19 cellular contexts compared by ENCODE assay signal in genomic region chr1:219441884-219442283, GRCh38.
"Had no signal": no experiment of that assay in that cellular context is flagged by ENCODE, and none has a peak within 500 bp of the region (broad histone marks: within the 10 kb centered on the region; RNA-seq: fewer than 3 reads in every experiment).

No MANE protein-coding gene starts in this region.

- DNase-seq: activated CD4-positive, alpha-beta memory T cell treated with anti-CD3 and anti-CD28 coated beads for 36 hours; activated CD4-positive, alpha-beta T cell treated with anti-CD3 and anti-CD28 coated beads for 48 hours; activated gamma-delta T cell; activated naive CD4-positive, alpha-beta T cell treated with anti-CD3 and anti-CD28 coated beads, Interleukin-2, amount 50 U/mL, for 16 hours; activated naive CD8-positive, alpha-beta T cell treated with anti-CD3 and anti-CD28 coated beads, Interleukin-2, amount 50 U/mL, for 24 hours; cerebellar nuclear complex; cortex of kidney; kidney; left lung; natural killer cell; ovary; psoas muscle; right cardiac atrium; stimulated activated CD4-positive, alpha-beta T cell treated with anti-CD3 and anti-CD28 coated beads, Interleukin-1b, Interleukin-23, amount 100 ng/mL, for 48 hours; substantia nigra; T-helper 9 cell; thyroid gland; upper lobe of right lung had no signal

- ATAC-seq: left lung, natural killer cell, psoas muscle, right cardiac atrium, upper lobe of right lung had no signal

- H3K4me3 ChIP-seq: left lung, lung, ovary, psoas muscle, thyroid gland, upper lobe of right lung had no signal

- FAIRE-seq: kidney had no signal

- H3K27ac ChIP-seq: left lung, ovary, psoas muscle, thyroid gland, upper lobe of right lung had no signal

- H3K4me1 ChIP-seq: left lung, psoas muscle, thyroid gland, upper lobe of right lung had no signal

- H3K36me3 ChIP-seq: left lung, ovary, thyroid gland, upper lobe of right lung had no signal

- H3K9me3 ChIP-seq: left lung, ovary, psoas muscle, thyroid gland, upper lobe of right lung had no signal

- H3K27me3 ChIP-seq: left lung, ovary, thyroid gland, upper lobe of right lung had no signal
